In genomic region chr1:56147459-56147858, GRCh38 we compare ENCODE assay signal across 25 cellular contexts.
"Had no signal": no experiment of that assay in that cellular context is flagged by ENCODE, and none has a peak within 500 bp of the region (broad histone marks: within the 10 kb centered on the region; RNA-seq: fewer than 3 reads in every experiment).

No MANE protein-coding gene starts in this region.

- H3K36me3 ChIP-seq: colonic mucosa, gastroesophageal sphincter, heart left ventricle, prostate gland, right atrium auricular region, stomach, tibial nerve, upper lobe of left lung had no signal

- DNase-seq: colonic mucosa; effector CD8-positive, alpha-beta T cell; endodermal cell; foreskin keratinocyte; heart left ventricle; hippocampal formation; immature natural killer cell; mesendoderm; midbrain; naive thymus-derived CD4-positive, alpha-beta T cell; nephron progenitor cell; nucleus accumbens; stimulated activated CD4-positive, alpha-beta T cell treated with anti-CD3 and anti-CD28 coated beads, Interleukin-2, amount 100 ng/mL, for 24 hours; stimulated activated CD4-positive, alpha-beta T cell treated with anti-CD3 and anti-CD28 coated beads, Interleukin-4, amount 100 ng/mL, for 24 hours; stimulated activated naive CD4-positive, alpha-beta T cell treated with Interleukin-2 at 50 U/mL for 16 hours; stomach; upper lobe of left lung had no signal

- H3K4me1 ChIP-seq: colonic mucosa, foreskin keratinocyte, prostate gland had no signal

- ATAC-seq: esophagus mucosa; foreskin keratinocyte; naive thymus-derived CD4-positive, alpha-beta T cell; stimulated activated effector memory CD8-positive, alpha-beta T cell treated with anti-CD3 and anti-CD28 coated beads, Interleukin-12 subunit alpha, Interleukin-12 subunit beta, amount 100 ng/mL, for 72 hours had no signal

- H3K36me3 Mint-ChIP-seq: immature natural killer cell; naive thymus-derived CD4-positive, alpha-beta T cell; stimulated activated effector memory CD8-positive, alpha-beta T cell treated with anti-CD3 and anti-CD28 coated beads, Interleukin-12 subunit alpha, Interleukin-12 subunit beta, amount 100 ng/mL, for 72 hours had no signal

- H3K9me3 Mint-ChIP-seq: dendritic cell treated with granulocyte-macrophage colony-stimulating factor and Interleukin-4, amounts not matched to agents 40 ng/mL and 50 ng/mL, for 4 days; endodermal cell; immature natural killer cell; nephron progenitor cell had no signal

- H3K4me3 Mint-ChIP-seq: dendritic cell treated with granulocyte-macrophage colony-stimulating factor and Interleukin-4, amounts not matched to agents 40 ng/mL and 50 ng/mL, for 4 days; endodermal cell; immature natural killer cell; naive thymus-derived CD4-positive, alpha-beta T cell; nephron progenitor cell; stimulated activated effector memory CD8-positive, alpha-beta T cell treated with anti-CD3 and anti-CD28 coated beads, Interleukin-12 subunit alpha, Interleukin-12 subunit beta, amount 100 ng/mL, for 72 hours had no signal

- H3K27ac ChIP-seq: colonic mucosa, epithelial cell of prostate, foreskin keratinocyte, right atrium auricular region, upper lobe of left lung had no signal

- H3K27me3 ChIP-seq: colonic mucosa, gastroesophageal sphincter, heart left ventricle, right atrium auricular region, stomach, tibial nerve, upper lobe of left lung had no signal

- H3K4me3 ChIP-seq: colonic mucosa, gastroesophageal sphincter, heart left ventricle, prostate gland, right atrium auricular region, stomach, tibial nerve, upper lobe of left lung had no signal

- H3K4me1 Mint-ChIP-seq: immature natural killer cell; naive thymus-derived CD4-positive, alpha-beta T cell; stimulated activated effector memory CD8-positive, alpha-beta T cell treated with anti-CD3 and anti-CD28 coated beads, Interleukin-12 subunit alpha, Interleukin-12 subunit beta, amount 100 ng/mL, for 72 hours had no signal

- H3K9me3 ChIP-seq: colonic mucosa, gastroesophageal sphincter, heart left ventricle, prostate gland, right atrium auricular region, stomach, tibial nerve, upper lobe of left lung had no signal
